Comparison of ENCODE assay signal across 17 cellular contexts in genomic region chr12:13534242-13534641, GRCh38.
DNase-seq lines count a peak whose midpoint lies in the region; ATAC-seq and TF ChIP-seq lines count a peak whose summit lies in the region.
"Had no signal": no experiment of that assay in that cellular context is flagged by ENCODE, and none has a peak within 500 bp of the region (broad histone marks: within the 10 kb centered on the region; RNA-seq: fewer than 3 reads in every experiment).

No MANE protein-coding gene starts in this region.

- peak; percentile 64 for ATAC-seq in GM23338
- no peak for ATAC-seq in lower lobe of right lung
- ATAC-seq in natural killer cell treated with Interleukin-12 subunit alpha and Interleukin-12 subunit beta and Interleukin-15 and Interleukin-18, amount 100 ng/mL, for 72 hours: no peak
- ATAC-seq: activated CD8-positive, alpha-beta T cell treated with anti-CD3 and anti-CD28 coated beads, Interleukin-2, amount 10 ng/mL, durations not matched to agents 7 days and 5 days; naive thymus-derived CD8-positive, alpha-beta T cell; T-cell had no signal

- no peaks in the 10 kb centered on the region for H3K36me3 Mint-ChIP-seq in GM23338 (ENCODE audit: low read depth)
- no peaks in the 10 kb centered on the region for H3K36me3 Mint-ChIP-seq in natural killer cell treated with Interleukin-12 subunit alpha and Interleukin-12 subunit beta and Interleukin-15 and Interleukin-18, amount 100 ng/mL, for 72 hours
- H3K36me3 Mint-ChIP-seq: naive thymus-derived CD8-positive, alpha-beta T cell; T-cell had no signal

- no peaks in the 10 kb centered on the region for H4K20me1 ChIP-seq in GM23338 (replicated peaks; ENCODE audit: insufficient read depth)

- H3K4me3 ChIP-seq in GM23338 (peak overlapping the region; percentile 14; the same call in 1 of the 2 replicates), coronary artery (peak overlapping the region; percentile 53), lower lobe of right lung (peak overlapping the region; percentile 29), skeletal muscle cell (ENCODE audit: low read depth, low read length) (peak overlapping the region; percentile 15)
- H3K4me3 ChIP-seq: left lung had no signal

- intact Hi-C loops in lower lobe of right lung (cut with DNase I): loop anchor here (10.0 kb wide), 1 partner anchor 169 kb away; no protein-coding TSS in a partner anchor

- H3K4me1 Mint-ChIP-seq in GM23338: peaks cover 19% of the 10 kb centered on the region
- H3K4me1 Mint-ChIP-seq in natural killer cell treated with Interleukin-12 subunit alpha and Interleukin-12 subunit beta and Interleukin-15 and Interleukin-18, amount 100 ng/mL, for 72 hours (ENCODE audit: low read depth in 2 of 2): no peaks in the 10 kb centered on the region
- H3K4me1 Mint-ChIP-seq: central memory CD8-positive, alpha-beta T cell; T-cell had no signal

- no peaks in the 10 kb centered on the region for H3K9me2 ChIP-seq in GM23338 (ENCODE audit: insufficient read depth)

- H3K9me3 Mint-ChIP-seq in GM23338: no peaks in the 10 kb centered on the region
- H3K9me3 Mint-ChIP-seq in natural killer cell treated with Interleukin-12 subunit alpha and Interleukin-12 subunit beta and Interleukin-15 and Interleukin-18, amount 100 ng/mL, for 72 hours: no peaks in the 10 kb centered on the region
- H3K9me3 Mint-ChIP-seq: central memory CD8-positive, alpha-beta T cell had no signal

- TF ChIP-seq CTCF in GM23338 (conservative IDR thresholded peaks at IDR 0.05; ENCODE audit: low read depth in 2 of 2): no peak
- no peak for TF ChIP-seq CTCF in coronary artery (IDR thresholded peaks at IDR 0.05)
- no peak for TF ChIP-seq CTCF in lower lobe of right lung (IDR thresholded peaks at IDR 0.05)

- H3K4me1 ChIP-seq in GM23338 (ENCODE audit: insufficient read depth) (peaks cover 10% of the 10 kb centered on the region; the same call in 1 of the 2 replicates), lower lobe of right lung (no peaks in the 10 kb centered on the region)
- H3K4me1 ChIP-seq: Caco-2, left lung had no signal

- peak overlapping the region; percentile 45 for H3K4me2 ChIP-seq in GM23338

- no peaks in the 10 kb centered on the region for H3K9me3 ChIP-seq in lower lobe of right lung
- H3K9me3 ChIP-seq: Caco-2, left lung had no signal

- H3K79me2 ChIP-seq in GM23338 (replicated peaks; ENCODE audit: insufficient read depth): no peaks in the 10 kb centered on the region

- DNase-seq in GM23338 (ENCODE audit: low spot score): peak; percentile 37
- no peak for DNase-seq in coronary artery (ENCODE audit: low spot score)
- no peak for DNase-seq in lower lobe of right lung
- DNase-seq in skeletal muscle cell (ENCODE audit: low read depth): no peak
- DNase-seq in NCI-H2107 treated with DMSO at 0.1 percent for 48 hours (lab: John Stamatoyannopoulos, UW; ENCODE audit: unreplicated experiment): no peak
- no peak for DNase-seq in NCI-H1092 treated with DMSO at 0.1 percent for 48 hours (lab: John Stamatoyannopoulos, UW)
- DNase-seq in natural killer cell treated with Interleukin-12 subunit alpha and Interleukin-12 subunit beta and Interleukin-15 and Interleukin-18, amount 100 ng/mL, for 72 hours (ENCODE audit: low spot score): no peak
- no peak for DNase-seq in activated CD8-positive, alpha-beta memory T cell treated with anti-CD3 and anti-CD28 coated beads, Interleukin-2, amount 50 U/mL, for 48 hours
- DNase-seq: NCI-H187 treated with DMSO at 0.1 percent for 48 hours, SHP77 had no signal

- H3K27ac ChIP-seq in GM23338 (ENCODE audit: low read depth) (no peak overlapping the region), coronary artery (no peak overlapping the region), lower lobe of right lung (no peak overlapping the region)
- H3K27ac ChIP-seq: left lung, VCaP had no signal

- H3K4me3 Mint-ChIP-seq in GM23338: peak overlapping the region; percentile 58
- H3K4me3 Mint-ChIP-seq in natural killer cell treated with Interleukin-12 subunit alpha and Interleukin-12 subunit beta and Interleukin-15 and Interleukin-18, amount 100 ng/mL, for 72 hours: no peak overlapping the region
- H3K4me3 Mint-ChIP-seq: activated CD8-positive, alpha-beta T cell treated with anti-CD3 and anti-CD28 coated beads, Interleukin-2, amount 10 ng/mL, durations not matched to agents 7 days and 5 days; central memory CD8-positive, alpha-beta T cell; naive thymus-derived CD8-positive, alpha-beta T cell; T-cell had no signal

- no peaks in the 10 kb centered on the region for H3K36me3 ChIP-seq in GM23338 (ENCODE audit: insufficient read depth)
- H3K36me3 ChIP-seq in lower lobe of right lung: no peaks in the 10 kb centered on the region
- H3K36me3 ChIP-seq: left lung had no signal

- peak overlapping the region; percentile 32 for H3K27ac Mint-ChIP-seq in GM23338
- H3K27ac Mint-ChIP-seq in natural killer cell treated with Interleukin-12 subunit alpha and Interleukin-12 subunit beta and Interleukin-15 and Interleukin-18, amount 100 ng/mL, for 72 hours: no peak overlapping the region
- H3K27ac Mint-ChIP-seq: activated CD8-positive, alpha-beta T cell treated with anti-CD3 and anti-CD28 coated beads, Interleukin-2, amount 10 ng/mL, durations not matched to agents 7 days and 5 days; naive thymus-derived CD8-positive, alpha-beta T cell; T-cell had no signal

- H2AFZ ChIP-seq in GM23338: peak overlapping the region; percentile 79; the same call in 1 of the 2 replicates

- H3K27me3 Mint-ChIP-seq in GM23338 (ENCODE audit: insufficient read depth, low read depth, poor library complexity): peaks cover 1% of the 10 kb centered on the region
- peaks cover 11 to 34% of the 10 kb centered on the region in 2 donors for H3K27me3 Mint-ChIP-seq in natural killer cell treated with Interleukin-12 subunit alpha and Interleukin-12 subunit beta and Interleukin-15 and Interleukin-18, amount 100 ng/mL, for 72 hours

- no peaks in the 10 kb centered on the region for H3K27me3 ChIP-seq in GM23338 (ENCODE audit: insufficient read depth)
- no peaks in the 10 kb centered on the region for H3K27me3 ChIP-seq in lower lobe of right lung (ENCODE audit: low read depth)
- H3K27me3 ChIP-seq: left lung had no signal

- H3F3A ChIP-seq in GM23338 (replicated peaks; ENCODE audit: low read depth): no peaks in the 10 kb centered on the region

TF ChIP-seq in GM23338, 12 proteins besides CTCF, POLR2A, EP300 and RAD21:
- TF ChIP-seq EZH2phosphoT487 (IDR thresholded peaks at IDR 0.05; ENCODE audit: unreplicated experiment) (no peak), CREB1 (CRISPR knock-in tag; IDR thresholded peaks at IDR 0.05; ENCODE audit: low read depth) (no peak), ETS1 (IDR thresholded peaks at IDR 0.05) (no peak), ZNF331 (CRISPR knock-in tag; IDR thresholded peaks at IDR 0.05; ENCODE audit: low read depth) (no peak), STAT1 (IDR thresholded peaks at IDR 0.05; ENCODE audit: unreplicated experiment) (no peak), REST (IDR thresholded peaks at IDR 0.05; ENCODE audit: unreplicated experiment) (no peak), POLR2AphosphoS5 (IDR thresholded peaks at IDR 0.05; ENCODE audit: low read depth) (no peak), NANOG (IDR thresholded peaks at IDR 0.05; ENCODE audit: borderline replicate concordance) (no peak)
TF ChIP-seq in GM23338: peak in this region for 0.
